In genomic region chr11:15622231-15622890, GRCh38 we compare ENCODE assay signal across 18 cellular contexts.
"Had no signal": no experiment of that assay in that cellular context is flagged by ENCODE, and none has a peak within 500 bp of the region (broad histone marks: within the 10 kb centered on the region; RNA-seq: fewer than 3 reads in every experiment).

No MANE protein-coding gene starts in this region.

- H3K4me1 Mint-ChIP-seq: activated B cell treated with CpG ODN at 0.5 μM for 24 hours; stimulated activated effector memory CD8-positive, alpha-beta T cell treated with anti-CD3 and anti-CD28 coated beads, Interleukin-12 subunit alpha, Interleukin-12 subunit beta, amount 100 ng/mL, for 72 hours had no signal

- H3K9me3 ChIP-seq: gastrocnemius medialis, heart left ventricle, lower lobe of right lung, tibial nerve, vagina had no signal

- H3K27me3 ChIP-seq: cardiac muscle cell, gastrocnemius medialis, heart left ventricle, tibial nerve, vagina had no signal

- H3K4me3 Mint-ChIP-seq: activated B cell treated with CpG ODN at 0.5 μM for 24 hours; activated CD8-positive, alpha-beta T cell treated with anti-CD3 and anti-CD28 coated beads, Interleukin-2, amount 10 ng/mL, durations not matched to agents 7 days and 5 days; activated T-cell treated with anti-CD3 and anti-CD28 coated beads, Interleukin-2, amount 50 U/mL, for 72 hours; stimulated activated effector memory CD8-positive, alpha-beta T cell treated with anti-CD3 and anti-CD28 coated beads, Interleukin-12 subunit alpha, Interleukin-12 subunit beta, amount 100 ng/mL, for 72 hours had no signal

- H3K27me3 Mint-ChIP-seq: activated B cell treated with CpG ODN at 0.5 μM for 24 hours had no signal

- H3K27ac Mint-ChIP-seq: activated B cell treated with CpG ODN at 0.5 μM for 24 hours; activated CD8-positive, alpha-beta T cell treated with anti-CD3 and anti-CD28 coated beads, Interleukin-2, amount 10 ng/mL, durations not matched to agents 7 days and 5 days; activated naive CD4-positive, alpha-beta T cell treated with anti-CD3 and anti-CD28 coated beads, Interleukin-2, amount 50 U/mL, for 72 hours; activated T-cell treated with anti-CD3 and anti-CD28 coated beads, Interleukin-2, amount 50 U/mL, for 72 hours; stimulated activated effector memory CD8-positive, alpha-beta T cell treated with anti-CD3 and anti-CD28 coated beads, Interleukin-12 subunit alpha, Interleukin-12 subunit beta, amount 100 ng/mL, for 72 hours had no signal

- DNase-seq: activated B cell treated with CpG ODN at 0.5 μM for 24 hours; activated CD4-positive, alpha-beta T cell treated with anti-CD3 and anti-CD28 coated beads for 48 hours; activated CD8-positive, alpha-beta memory T cell treated with anti-CD3 and anti-CD28 coated beads, Interleukin-2, amount 50 U/mL, for 48 hours; activated CD8-positive, alpha-beta T cell treated with anti-CD3 and anti-CD28 coated beads, Interleukin-2, amount 10 ng/mL, durations not matched to agents 7 days and 5 days; activated gamma-delta T cell; activated T-cell treated with anti-CD3 and anti-CD28 coated beads, Interleukin-2, amount 50 U/mL, for 72 hours; dorsolateral prefrontal cortex; erythroblast; gastrocnemius medialis; heart left ventricle; left colon; lower lobe of right lung; substantia nigra had no signal

- H3K27ac ChIP-seq: cardiac muscle cell, dorsolateral prefrontal cortex, gastrocnemius medialis, heart left ventricle, lower lobe of right lung, tibial nerve, vagina had no signal

- H3K4me1 ChIP-seq: gastrocnemius medialis, lower lobe of right lung, tibial nerve, vagina had no signal

- H3K36me3 Mint-ChIP-seq: activated naive CD4-positive, alpha-beta T cell treated with anti-CD3 and anti-CD28 coated beads, Interleukin-2, amount 50 U/mL, for 72 hours; stimulated activated effector memory CD8-positive, alpha-beta T cell treated with anti-CD3 and anti-CD28 coated beads, Interleukin-12 subunit alpha, Interleukin-12 subunit beta, amount 100 ng/mL, for 72 hours had no signal

- H3K9me3 Mint-ChIP-seq: activated B cell treated with CpG ODN at 0.5 μM for 24 hours; activated naive CD4-positive, alpha-beta T cell treated with anti-CD3 and anti-CD28 coated beads, Interleukin-2, amount 50 U/mL, for 72 hours; activated T-cell treated with anti-CD3 and anti-CD28 coated beads, Interleukin-2, amount 50 U/mL, for 72 hours had no signal

- H3K36me3 ChIP-seq: cardiac muscle cell, gastrocnemius medialis, heart left ventricle, lower lobe of right lung, tibial nerve, vagina had no signal

- ATAC-seq: activated CD8-positive, alpha-beta T cell treated with anti-CD3 and anti-CD28 coated beads, Interleukin-2, amount 10 ng/mL, durations not matched to agents 7 days and 5 days; activated naive CD4-positive, alpha-beta T cell treated with anti-CD3 and anti-CD28 coated beads, Interleukin-2, amount 50 U/mL, for 72 hours; activated T-cell treated with anti-CD3 and anti-CD28 coated beads, Interleukin-2, amount 50 U/mL, for 72 hours; gastrocnemius medialis; heart left ventricle; left colon; lower lobe of right lung; stimulated activated effector memory CD8-positive, alpha-beta T cell treated with anti-CD3 and anti-CD28 coated beads, Interleukin-12 subunit alpha, Interleukin-12 subunit beta, amount 100 ng/mL, for 72 hours had no signal

- H3K4me3 ChIP-seq: cardiac muscle cell, dorsolateral prefrontal cortex, gastrocnemius medialis, heart left ventricle, lower lobe of right lung, tibial nerve, vagina had no signal
